ENCODE assay signal across 17 cellular contexts in the genomic region with DNA sequence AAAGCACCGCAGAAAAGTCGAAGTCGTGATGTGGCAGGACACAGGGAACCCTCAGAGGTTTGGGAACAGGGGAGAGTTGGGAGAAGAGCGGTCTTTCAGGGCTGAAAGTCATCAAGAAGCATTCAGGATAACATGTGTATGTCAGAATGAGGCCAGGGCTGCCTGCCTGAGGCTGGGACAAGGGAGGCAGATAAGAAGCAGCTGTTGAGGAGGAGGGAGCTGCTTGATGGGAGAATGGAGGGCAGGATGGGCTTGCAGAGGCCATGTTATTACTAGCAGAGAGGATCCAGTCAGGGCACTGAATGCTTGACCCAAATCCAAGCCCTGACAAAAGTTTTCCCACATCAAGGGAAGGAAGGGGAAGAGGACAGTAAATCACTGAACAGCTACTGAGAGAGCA.
DNase-seq lines count a peak whose midpoint lies in the region; ATAC-seq and TF ChIP-seq lines count a peak whose summit lies in the region.
"Had no signal": no experiment of that assay in that cellular context is flagged by ENCODE, and none has a peak within 500 bp of the region (broad histone marks: within the 10 kb centered on the region; RNA-seq: fewer than 3 reads in every experiment).

No MANE protein-coding gene starts in this region.

- H3K9me3 ChIP-seq in right atrium auricular region (no peaks in the 10 kb centered on the region), uterus (no peaks in the 10 kb centered on the region)
- H3K9me3 ChIP-seq: BLaER1 had no signal

- H3K36me3 Mint-ChIP-seq in glutamatergic neuron (ENCODE audit: unreplicated experiment) = no peaks in the 10 kb centered on the region
- H3K36me3 Mint-ChIP-seq in nephron (ENCODE audit: low read depth) = peaks cover 9% of the 10 kb centered on the region
- H3K36me3 Mint-ChIP-seq: CD8-positive, alpha-beta T cell had no signal

- H3K27ac Mint-ChIP-seq in glutamatergic neuron (ENCODE audit: unreplicated experiment) (peak overlapping the region; percentile 1), nephron (peak overlapping the region; percentile 93 to 98 (median 95))
- H3K27ac Mint-ChIP-seq: CD8-positive, alpha-beta T cell had no signal

- H3K4me1 Mint-ChIP-seq in glutamatergic neuron (ENCODE audit: low read depth, unreplicated experiment) (peaks cover 20% of the 10 kb centered on the region), nephron (peaks cover 40% of the 10 kb centered on the region)

- no peaks in the 10 kb centered on the region for H3K27me3 Mint-ChIP-seq in glutamatergic neuron (ENCODE audit: unreplicated experiment)
- H3K27me3 Mint-ChIP-seq in nephron (ENCODE audit: low read depth) = no peaks in the 10 kb centered on the region

- H3K27ac ChIP-seq in right atrium auricular region (no peak overlapping the region), uterus (peak overlapping the region; percentile 45 to 82)
- H3K27ac ChIP-seq: BLaER1 had no signal

- intact Hi-C loops in left cardiac atrium (cut with DNase I) (loop anchor here in 1 of 2 donors (10.0 kb wide), 1 partner anchor 311 kb away; no protein-coding TSS in a partner anchor), uterus (cut with DNase I; ENCODE audit: low total_unique reads) (no loop called here), head of caudate nucleus (cut with DNase I) (loop anchor here (5.0 kb wide), 1 partner anchor 314 kb away; no protein-coding TSS in a partner anchor)

- no peak for TF ChIP-seq POLR2A in uterus (IDR thresholded peaks at IDR 0.05)

- H3K4me3 Mint-ChIP-seq in glutamatergic neuron (ENCODE audit: unreplicated experiment) (peak overlapping the region; percentile 32), nephron (no peak overlapping the region)
- H3K4me3 Mint-ChIP-seq: CD8-positive, alpha-beta T cell had no signal

- H3K36me3 ChIP-seq in right atrium auricular region = no peaks in the 10 kb centered on the region
- no peaks in the 10 kb centered on the region for H3K36me3 ChIP-seq in uterus
- H3K36me3 ChIP-seq: BLaER1 had no signal

- TF ChIP-seq CTCF in right atrium auricular region (IDR thresholded peaks at IDR 0.05) (no peak), glutamatergic neuron (IDR thresholded peaks at IDR 0.05; ENCODE audit: partially characterized antibody, unreplicated experiment) (no peak), nephron (IDR thresholded peaks at IDR 0.05; ENCODE audit: unreplicated experiment in 3 of 3) (no peak), uterus (IDR thresholded peaks at IDR 0.05) (no peak)

- H3K27me3 ChIP-seq in right atrium auricular region (no peaks in the 10 kb centered on the region), uterus (no peaks in the 10 kb centered on the region)

- DNase-seq in left cardiac atrium = peak; percentile 20
- DNase-seq in right atrium auricular region (ENCODE audit: low spot score) = no peak
- DNase-seq in glutamatergic neuron = no peak
- DNase-seq in uterus = peak; percentile 48 to 67
- DNase-seq in head of caudate nucleus = no peak
- DNase-seq in cerebellar cortex (ENCODE audit: low spot score) = no peak
- no peak for DNase-seq in DMS53 (lab: John Stamatoyannopoulos, UW)
- DNase-seq: CD8-positive, alpha-beta T cell; MV-4-11; NCI-H1417; NCI-H1930; NCI-H2171; NCI-H748 treated with DMSO at 0.1 percent for 48 hours; OCI-M1 had no signal

- H3K4me1 ChIP-seq in right atrium auricular region (peaks cover 0 to 13% of the 10 kb centered on the region in 2 donors), uterus (peaks cover 0 to 3% of the 10 kb centered on the region in 2 donors)

- H3K9me3 Mint-ChIP-seq in glutamatergic neuron (ENCODE audit: unreplicated experiment) (peaks cover 12% of the 10 kb centered on the region), nephron (no peaks in the 10 kb centered on the region)
- H3K9me3 Mint-ChIP-seq: CD8-positive, alpha-beta T cell had no signal

- H3K4me3 ChIP-seq in right atrium auricular region (no peak overlapping the region), uterus (no peak overlapping the region)
- H3K4me3 ChIP-seq: BLaER1, K562 had no signal

- peak; percentile 24 to 61 for ATAC-seq in left cardiac atrium
- ATAC-seq: CD8-positive, alpha-beta T cell; K562 had no signal

Comparison
In these comparisons a context has a peak if more than half of its experiments do, and no peak if none do; other contexts are left out.
1. DNase-seq: peak in left cardiac atrium (single experiment) and uterus (2 of 2); none in right atrium auricular region (single experiment), glutamatergic neuron (single experiment), head of caudate nucleus (0 of 42), cerebellar cortex (single experiment) and DMS53 (single experiment).
2. H3K27ac ChIP-seq: peak in uterus (2 of 2); none in right atrium auricular region (0 of 2).